In genomic region chr6:116529466-116529969, GRCh38 we compare ENCODE assay signal across 19 cellular contexts. TPM values are rescaled to one million over a fixed set of nuclear protein-coding genes. Genes with fewer than 3 reads are reported as not detected.
"Had no signal": no experiment of that assay in that cellular context is flagged by ENCODE, and none has a peak within 500 bp of the region (broad histone marks: within the 10 kb centered on the region; RNA-seq: fewer than 3 reads in every experiment).

No MANE protein-coding gene starts in this region.

- H3K4me3 ChIP-seq: breast epithelium, esophagus squamous epithelium, ovary, testis had no signal

- DNase-seq: activated CD4-positive, alpha-beta memory T cell treated with anti-CD3 and anti-CD28 coated beads, Interleukin-2, amount 10 ng/mL, durations not matched to agents 7 days and 5 days; activated CD4-positive, alpha-beta T cell treated with anti-CD3 and anti-CD28 coated beads for 1 hour; activated naive CD8-positive, alpha-beta T cell treated with anti-CD3 and anti-CD28 coated beads, Interleukin-2, amount 10 ng/mL, durations not matched to agents 7 days and 5 days; activated T-cell treated with anti-CD3 and anti-CD28 coated beads, Interleukin-2, amount 50 U/mL, for 72 hours; anterior cingulate cortex; esophagus squamous epithelium; foreskin fibroblast; immature natural killer cell; left cardiac atrium; ovary; stimulated activated CD4-positive, alpha-beta T cell treated with anti-CD3 and anti-CD28 coated beads, Interleukin-15, amount 100 ng/mL, for 24 hours; stimulated activated CD4-positive, alpha-beta T cell treated with anti-CD3 and anti-CD28 coated beads, Interleukin-4, amount 100 ng/mL, for 4 hours; stimulated activated naive CD8-positive, alpha-beta T cell treated with anti-CD3 and anti-CD28 coated beads, Interleukin-15, amount 100 ng/mL, for 72 hours; testis had no signal

- H3K27ac ChIP-seq: breast epithelium, esophagus squamous epithelium, ovary, testis had no signal

- ATAC-seq: activated T-cell treated with anti-CD3 and anti-CD28 coated beads, Interleukin-2, amount 50 U/mL, for 72 hours; natural killer cell treated with Interleukin-12 subunit alpha and Interleukin-12 subunit beta and Interleukin-15 and Interleukin-18, amount 100 ng/mL, for 72 hours; stimulated activated naive CD8-positive, alpha-beta T cell treated with anti-CD3 and anti-CD28 coated beads, Interleukin-15, amount 100 ng/mL, for 72 hours had no signal

- H3K9me3 Mint-ChIP-seq: activated CD4-positive, alpha-beta memory T cell treated with anti-CD3 and anti-CD28 coated beads, Interleukin-2, amount 10 ng/mL, durations not matched to agents 7 days and 5 days; activated naive CD8-positive, alpha-beta T cell treated with anti-CD3 and anti-CD28 coated beads, Interleukin-2, amount 10 ng/mL, durations not matched to agents 7 days and 5 days; activated T-cell treated with anti-CD3 and anti-CD28 coated beads, Interleukin-2, amount 50 U/mL, for 72 hours; immature natural killer cell; natural killer cell treated with Interleukin-12 subunit alpha and Interleukin-12 subunit beta and Interleukin-15 and Interleukin-18, amount 100 ng/mL, for 72 hours; stimulated activated naive CD8-positive, alpha-beta T cell treated with anti-CD3 and anti-CD28 coated beads, Interleukin-15, amount 100 ng/mL, for 72 hours had no signal

- H3K27ac Mint-ChIP-seq: activated CD4-positive, alpha-beta memory T cell treated with anti-CD3 and anti-CD28 coated beads, Interleukin-2, amount 10 ng/mL, durations not matched to agents 7 days and 5 days; activated naive CD8-positive, alpha-beta T cell treated with anti-CD3 and anti-CD28 coated beads, Interleukin-2, amount 10 ng/mL, durations not matched to agents 7 days and 5 days; activated T-cell treated with anti-CD3 and anti-CD28 coated beads, Interleukin-2, amount 50 U/mL, for 72 hours; immature natural killer cell; natural killer cell treated with Interleukin-12 subunit alpha and Interleukin-12 subunit beta and Interleukin-15 and Interleukin-18, amount 100 ng/mL, for 72 hours; stimulated activated naive CD8-positive, alpha-beta T cell treated with anti-CD3 and anti-CD28 coated beads, Interleukin-15, amount 100 ng/mL, for 72 hours had no signal

- H3K4me3 Mint-ChIP-seq: activated CD4-positive, alpha-beta memory T cell treated with anti-CD3 and anti-CD28 coated beads, Interleukin-2, amount 10 ng/mL, durations not matched to agents 7 days and 5 days; activated naive CD8-positive, alpha-beta T cell treated with anti-CD3 and anti-CD28 coated beads, Interleukin-2, amount 10 ng/mL, durations not matched to agents 7 days and 5 days; activated T-cell treated with anti-CD3 and anti-CD28 coated beads, Interleukin-2, amount 50 U/mL, for 72 hours; immature natural killer cell; natural killer cell treated with Interleukin-12 subunit alpha and Interleukin-12 subunit beta and Interleukin-15 and Interleukin-18, amount 100 ng/mL, for 72 hours; stimulated activated naive CD8-positive, alpha-beta T cell treated with anti-CD3 and anti-CD28 coated beads, Interleukin-15, amount 100 ng/mL, for 72 hours had no signal

- H3K4me1 Mint-ChIP-seq: activated CD4-positive, alpha-beta memory T cell treated with anti-CD3 and anti-CD28 coated beads, Interleukin-2, amount 10 ng/mL, durations not matched to agents 7 days and 5 days; activated naive CD8-positive, alpha-beta T cell treated with anti-CD3 and anti-CD28 coated beads, Interleukin-2, amount 10 ng/mL, durations not matched to agents 7 days and 5 days; immature natural killer cell; stimulated activated naive CD8-positive, alpha-beta T cell treated with anti-CD3 and anti-CD28 coated beads, Interleukin-15, amount 100 ng/mL, for 72 hours had no signal

- H3K9me3 ChIP-seq: breast epithelium, esophagus squamous epithelium, ovary, testis had no signal

- H3K4me1 ChIP-seq: breast epithelium, testis had no signal

- H3K27me3 ChIP-seq: breast epithelium, esophagus squamous epithelium, ovary, testis had no signal

- H3K36me3 ChIP-seq: breast epithelium, esophagus squamous epithelium, ovary had no signal

- H3K36me3 Mint-ChIP-seq: activated naive CD8-positive, alpha-beta T cell treated with anti-CD3 and anti-CD28 coated beads, Interleukin-2, amount 10 ng/mL, durations not matched to agents 7 days and 5 days; immature natural killer cell; natural killer cell treated with Interleukin-12 subunit alpha and Interleukin-12 subunit beta and Interleukin-15 and Interleukin-18, amount 100 ng/mL, for 72 hours had no signal

RNA-seq across cellular contexts. Expression of gene TRAPPC3L, which starts 16.0 kb away (rescaled TPM):
- total RNA-seq: activated CD4-positive, alpha-beta memory T cell treated with anti-CD3 and anti-CD28 coated beads, Interleukin-2, amount 10 ng/mL, durations not matched to agents 7 days and 5 days; activated naive CD8-positive, alpha-beta T cell treated with anti-CD3 and anti-CD28 coated beads, Interleukin-2, amount 10 ng/mL, durations not matched to agents 7 days and 5 days; activated T-cell treated with anti-CD3 and anti-CD28 coated beads, Interleukin-2, amount 50 U/mL, for 72 hours; esophagus squamous epithelium; lung microvascular endothelial cell; natural killer cell treated with Interleukin-12 subunit alpha and Interleukin-12 subunit beta and Interleukin-15 and Interleukin-18, amount 100 ng/mL, for 72 hours; renal cortical epithelial cell had no signal

RNA-seq across cellular contexts. Expression of gene CALHM5, which starts 18.1 kb away (rescaled TPM):
- total RNA-seq: activated CD4-positive, alpha-beta memory T cell treated with anti-CD3 and anti-CD28 coated beads, Interleukin-2, amount 10 ng/mL, durations not matched to agents 7 days and 5 days; activated naive CD8-positive, alpha-beta T cell treated with anti-CD3 and anti-CD28 coated beads, Interleukin-2, amount 10 ng/mL, durations not matched to agents 7 days and 5 days; activated T-cell treated with anti-CD3 and anti-CD28 coated beads, Interleukin-2, amount 50 U/mL, for 72 hours; natural killer cell treated with Interleukin-12 subunit alpha and Interleukin-12 subunit beta and Interleukin-15 and Interleukin-18, amount 100 ng/mL, for 72 hours had no signal
- polyA plus RNA-seq: immature natural killer cell had no signal

RNA-seq across cellular contexts. Expression of gene CALHM4, which starts 24.0 kb away (rescaled TPM):
- total RNA-seq: activated CD4-positive, alpha-beta memory T cell treated with anti-CD3 and anti-CD28 coated beads, Interleukin-2, amount 10 ng/mL, durations not matched to agents 7 days and 5 days; activated naive CD8-positive, alpha-beta T cell treated with anti-CD3 and anti-CD28 coated beads, Interleukin-2, amount 10 ng/mL, durations not matched to agents 7 days and 5 days; activated T-cell treated with anti-CD3 and anti-CD28 coated beads, Interleukin-2, amount 50 U/mL, for 72 hours; breast epithelium; esophagus squamous epithelium; left cardiac atrium; lung microvascular endothelial cell; natural killer cell treated with Interleukin-12 subunit alpha and Interleukin-12 subunit beta and Interleukin-15 and Interleukin-18, amount 100 ng/mL, for 72 hours; ovary; renal cortical epithelial cell; urinary bladder had no signal
- polyA plus RNA-seq: immature natural killer cell, urinary bladder had no signal
